8 cellular contexts compared by ENCODE assay signal in genomic region chr11:120952503-120953229, GRCh38.
A peak's percentile ranks its signal among the peaks of the same experiment; 100 is the strongest.
DNase-seq lines count a peak whose midpoint lies in the region; ATAC-seq and TF ChIP-seq lines count a peak whose summit lies in the region.

No MANE protein-coding gene starts in this region.

- DNase-seq in GM04504 (ENCODE audit: low read depth) (peak; percentile 47), OCI-LY7 (ENCODE audit: low spot score) (peak; percentile 76), esophagus squamous epithelium (lab: John Stamatoyannopoulos, UW) (peak; percentile 6)
- DNase-seq in activated T-cell treated with anti-CD3 and anti-CD28 coated beads, Interleukin-2, amount 50 U/mL, for 48 hours: peak; percentile 81 to 84
- peak; percentile 67 for DNase-seq in natural killer cell treated with Interleukin-12 subunit alpha and Interleukin-12 subunit beta and Interleukin-15 and Interleukin-18, amount 100 ng/mL, for 72 hours (ENCODE audit: low spot score)
- peak; percentile 5 to 68 (median 38) for DNase-seq in stimulated activated naive CD4-positive, alpha-beta T cell (lab: John Stamatoyannopoulos, UW)

- no peaks in the 10 kb centered on the region for H3K9me3 ChIP-seq in OCI-LY7 (ENCODE audit: low read length)
- H3K9me3 ChIP-seq in esophagus squamous epithelium: no peaks in the 10 kb centered on the region

- POLR2A ChIA-PET in OCI-LY7 (lab: Charles Lee): no interaction called here

- no peak for TF ChIP-seq POLR2A in esophagus squamous epithelium (IDR thresholded peaks at IDR 0.05)

- peak; percentile 90 for TF ChIP-seq CTCF in OCI-LY7 (conservative IDR thresholded peaks at IDR 0.05; ENCODE audit: low read length)
- TF ChIP-seq CTCF in esophagus squamous epithelium (IDR thresholded peaks at IDR 0.05): peak; percentile 52 to 77 (median 70)

- peaks cover 0 to 16% (median 8%) of the 10 kb centered on the region in 3 donors for H3K4me1 Mint-ChIP-seq in IgD-negative memory B cell
- H3K4me1 Mint-ChIP-seq in natural killer cell treated with Interleukin-12 subunit alpha and Interleukin-12 subunit beta and Interleukin-15 and Interleukin-18, amount 100 ng/mL, for 72 hours (ENCODE audit: low read depth in 2 of 2): peaks cover 23 to 28% of the 10 kb centered on the region in 2 donors

- H3K4me2 ChIP-seq in OCI-LY7 (ENCODE audit: low read length): peak overlapping the region; percentile 49

- 14% methylated on average over 13 to 14 of the region's 18 CpGs for WGBS in esophagus squamous epithelium, 2 donors

- peaks cover 0 to 21% (median 0%) of the 10 kb centered on the region in 4 donors for H3K27me3 ChIP-seq in esophagus squamous epithelium

- BruUV-seq in OCI-LY7 (replicated peaks; lab: Mats Ljungman, UMichigan): no TSS peak

- peak; percentile 80 to 89 for ATAC-seq in natural killer cell treated with Interleukin-12 subunit alpha and Interleukin-12 subunit beta and Interleukin-15 and Interleukin-18, amount 100 ng/mL, for 72 hours
- ATAC-seq in GM19328 (IDR thresholded peaks at IDR 0.05; ENCODE audit: unreplicated experiment): no peak

- CTCF ChIA-PET in OCI-LY7 (lab: Charles Lee; ENCODE audit: unreplicated experiment): interaction anchor here (0.6 to 0.7 kb wide), 3 partner anchors 183 to 1309 kb away, joined by 3 read pairs; no protein-coding TSS in a partner anchor

- peak overlapping the region in 3 of 4 donors; percentile 68 to 90 (median 82) for H3K4me3 Mint-ChIP-seq in IgD-negative memory B cell
- H3K4me3 Mint-ChIP-seq in natural killer cell treated with Interleukin-12 subunit alpha and Interleukin-12 subunit beta and Interleukin-15 and Interleukin-18, amount 100 ng/mL, for 72 hours: peak overlapping the region; percentile 88

- H3K36me3 ChIP-seq in OCI-LY7 (ENCODE audit: insufficient read depth, low read length): no peaks in the 10 kb centered on the region
- no peaks in the 10 kb centered on the region for H3K36me3 ChIP-seq in esophagus squamous epithelium

- no peaks in the 10 kb centered on the region for H3K9me2 ChIP-seq in OCI-LY7 (ENCODE audit: insufficient read depth, low read length)

- intact Hi-C loops in OCI-LY7 (cut with micrococcal nuclease; ENCODE audit: unreplicated experiment) (loop anchor here (1.0 to 10.0 kb wide), 6 partner anchors 40 to 618 kb away; partner anchors contain the start of gene GRIK4), esophagus squamous epithelium (cut with DNase I) (loop anchor here (5.0 kb wide), 1 partner anchor 440 kb away; the partner anchor contains the start of gene GRIK4)

- H4K20me1 ChIP-seq in OCI-LY7 (ENCODE audit: insufficient read depth, low read length): no peaks in the 10 kb centered on the region

- peak overlapping the region; percentile 86 for H2AFZ ChIP-seq in OCI-LY7 (ENCODE audit: low read length)

- peaks cover 2% of the 10 kb centered on the region for H3K36me3 Mint-ChIP-seq in IgD-negative memory B cell
- no peaks in the 10 kb centered on the region for H3K36me3 Mint-ChIP-seq in natural killer cell treated with Interleukin-12 subunit alpha and Interleukin-12 subunit beta and Interleukin-15 and Interleukin-18, amount 100 ng/mL, for 72 hours

- peak overlapping the region; percentile 43 for H3K4me3 ChIP-seq in OCI-LY7 (ENCODE audit: low read depth, low read length, poor library complexity, severe bottlenecking)
- peak overlapping the region in 3 of 4 donors; percentile 20 to 35 (median 23) for H3K4me3 ChIP-seq in esophagus squamous epithelium

- peak overlapping the region in 1 of 3 donors; percentile 23 for H3K27ac Mint-ChIP-seq in IgD-negative memory B cell
- peak overlapping the region; percentile 33 to 56 for H3K27ac Mint-ChIP-seq in natural killer cell treated with Interleukin-12 subunit alpha and Interleukin-12 subunit beta and Interleukin-15 and Interleukin-18, amount 100 ng/mL, for 72 hours

- H3K27ac ChIP-seq in OCI-LY7 (ENCODE audit: low read depth, low read length, poor library complexity, severe bottlenecking) (no peak overlapping the region), esophagus squamous epithelium (no peak overlapping the region)

- H3K79me2 ChIP-seq in OCI-LY7 (ENCODE audit: insufficient read depth, low read depth, low read length): no peaks in the 10 kb centered on the region

- H3K4me1 ChIP-seq in OCI-LY7 (ENCODE audit: insufficient read depth, low read length, poor library complexity, severe bottlenecking) (peaks cover 14% of the 10 kb centered on the region), esophagus squamous epithelium (peaks cover 6 to 19% (median 8%) of the 10 kb centered on the region in 3 donors)

- peaks cover 14% of the 10 kb centered on the region for H3K27me3 Mint-ChIP-seq in IgD-negative memory B cell
- peaks cover 11 to 17% of the 10 kb centered on the region in 2 donors for H3K27me3 Mint-ChIP-seq in natural killer cell treated with Interleukin-12 subunit alpha and Interleukin-12 subunit beta and Interleukin-15 and Interleukin-18, amount 100 ng/mL, for 72 hours

- peaks cover 0 to 2% (median 0%) of the 10 kb centered on the region in 3 donors for H3K9me3 Mint-ChIP-seq in IgD-negative memory B cell
- H3K9me3 Mint-ChIP-seq in natural killer cell treated with Interleukin-12 subunit alpha and Interleukin-12 subunit beta and Interleukin-15 and Interleukin-18, amount 100 ng/mL, for 72 hours: no peaks in the 10 kb centered on the region

Comparison
In these comparisons a context has a peak if more than half of its experiments do, and no peak if none do; other contexts are left out.
1. DNase-seq: peak in every context shown above with its lines; median percentile 82 in activated T-cell treated with anti-CD3 and anti-CD28 coated beads, Interleukin-2, amount 50 U/mL, for 48 hours; 76 in OCI-LY7; 67 in natural killer cell treated with Interleukin-12 subunit alpha and Interleukin-12 subunit beta and Interleukin-15 and Interleukin-18, amount 100 ng/mL, for 72 hours; 47 in GM04504; 38 in stimulated activated naive CD4-positive, alpha-beta T cell; 6 in esophagus squamous epithelium.